In genomic region chr14:63752449-63753169, GRCh38 we compare ENCODE assay signal across 11 cellular contexts. TPM values are rescaled to one million over a fixed set of nuclear protein-coding genes. Genes with fewer than 3 reads are reported as not detected.
A peak's percentile ranks its signal among the peaks of the same experiment; 100 is the strongest.
DNase-seq lines count a peak whose midpoint lies in the region; ATAC-seq and TF ChIP-seq lines count a peak whose summit lies in the region.
"Had no signal": no experiment of that assay in that cellular context is flagged by ENCODE, and none has a peak within 500 bp of the region (broad histone marks: within the 10 kb centered on the region; RNA-seq: fewer than 3 reads in every experiment).

No MANE protein-coding gene starts in this region.

- peak overlapping the region; percentile 36 for H2AFZ ChIP-seq in osteoblast (ENCODE audit: low read length)

- no peaks in the 10 kb centered on the region for H3K27me3 ChIP-seq in osteoblast (ENCODE audit: insufficient read depth, low read length)

- no peaks in the 10 kb centered on the region for H3K36me3 ChIP-seq in osteoblast (ENCODE audit: insufficient read depth, low read length)

- no peaks in the 10 kb centered on the region for H4K20me1 ChIP-seq in osteoblast (ENCODE audit: insufficient read depth, low read length)

- peak overlapping the region; percentile 20 for H3K4me2 ChIP-seq in osteoblast (ENCODE audit: insufficient read depth, low read length)

- no peak for ATAC-seq in HG02884 (IDR thresholded peaks at IDR 0.05; ENCODE audit: unreplicated experiment)
- ATAC-seq: K562 had no signal

- no peaks in the 10 kb centered on the region for H3K79me2 ChIP-seq in osteoblast (ENCODE audit: insufficient read depth, low read length)

- H3K4me1 ChIP-seq in osteoblast (ENCODE audit: insufficient read depth, low read length): peaks cover 10% of the 10 kb centered on the region

- DNase-seq in HCEC 1CT (peak; percentile 72), NOMO-1 treated with DMSO at 0.1 percent for 48 hours (lab: John Stamatoyannopoulos, UW; ENCODE audit: unreplicated experiment) (peak; percentile 70), choroid plexus epithelial cell (ENCODE audit: low read depth) (peak; percentile 77), osteoblast (ENCODE audit: insufficient read length, low spot score, missing footprints) (peak; percentile 91), iPS-NIHi7 (ENCODE audit: extremely low spot score) (no peak), NCI-H82 treated with DMSO at 0.1 percent for 48 hours (lab: John Stamatoyannopoulos, UW; ENCODE audit: unreplicated experiment) (no peak), D341Med (ENCODE audit: low spot score) (no peak)
- DNase-seq: activated T-cell treated with anti-CD3 and anti-CD28 coated beads, Interleukin-2, amount 50 U/mL, for 72 hours; NCI-H510A treated with DMSO at 0.1 percent for 48 hours had no signal

- H3K27ac ChIP-seq in osteoblast (ENCODE audit: low read depth, low read length): no peak overlapping the region

- TF ChIP-seq CTCF in choroid plexus epithelial cell (conservative IDR thresholded peaks at IDR 0.05; ENCODE audit: low read depth, low read length) (no peak), osteoblast (IDR thresholded peaks at IDR 0.05; ENCODE audit: extremely low read depth, low read depth, low read length) (no peak)

- no peaks in the 10 kb centered on the region for H3K9me3 ChIP-seq in osteoblast (ENCODE audit: low read depth, low read length)

- H3K4me3 ChIP-seq in choroid plexus epithelial cell (ENCODE audit: low read depth, low read length) (no peak overlapping the region), osteoblast (ENCODE audit: insufficient read depth, low read length) (no peak overlapping the region)
- H3K4me3 ChIP-seq: K562 had no signal

RNA-seq across cellular contexts. Expression of gene SGPP1, which starts 24.7 kb away (rescaled TPM):
- total RNA-seq in osteoblast: 38.0 TPM in 2 replicates

Comparison
In these comparisons a context has a peak if more than half of its experiments do, and no peak if none do; other contexts are left out.
1. DNase-seq: peak in HCEC 1CT (single experiment), NOMO-1 treated with DMSO at 0.1 percent for 48 hours (single experiment), choroid plexus epithelial cell (single experiment) and osteoblast (single experiment); none in iPS-NIHi7 (single experiment), NCI-H82 treated with DMSO at 0.1 percent for 48 hours (single experiment) and D341Med (single experiment).